ENCODE assay signal across 1 cellular context in the genomic region with DNA sequence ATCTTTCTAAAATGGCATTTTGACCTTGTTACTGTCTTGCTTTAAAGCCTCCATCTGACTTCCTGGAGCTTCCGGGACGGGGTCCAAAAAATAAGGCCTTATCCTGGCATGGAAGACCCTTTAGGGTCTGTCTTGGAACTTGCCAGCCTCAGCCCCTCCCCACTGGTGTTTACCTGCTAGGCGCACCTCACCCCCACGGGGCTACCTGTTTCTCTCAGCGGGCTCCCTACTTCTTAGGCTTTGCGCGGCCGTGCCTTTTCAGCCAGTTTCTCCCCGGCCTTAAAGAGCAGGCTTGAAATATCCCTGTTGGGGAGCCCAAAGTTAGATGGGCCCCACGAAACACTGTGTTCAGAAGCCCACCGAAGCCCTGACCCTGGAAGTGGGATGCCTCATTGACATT.
TF ChIP-seq lines count a peak whose summit lies in the region.

No MANE protein-coding gene starts in this region.

TF ChIP-seq in H1, 55 proteins besides CTCF, POLR2A, EP300 and RAD21:
- TF ChIP-seq POU5F1 (IDR thresholded peaks at IDR 0.05; ENCODE audit: low read depth, low read length): no peak
- TF ChIP-seq CEBPB (IDR thresholded peaks at IDR 0.05; ENCODE audit: low read depth, low read length): no peak
- no peak for TF ChIP-seq NRF1 (IDR thresholded peaks at IDR 0.05; ENCODE audit: low read depth, low read length)
- TF ChIP-seq, protein P1, sequence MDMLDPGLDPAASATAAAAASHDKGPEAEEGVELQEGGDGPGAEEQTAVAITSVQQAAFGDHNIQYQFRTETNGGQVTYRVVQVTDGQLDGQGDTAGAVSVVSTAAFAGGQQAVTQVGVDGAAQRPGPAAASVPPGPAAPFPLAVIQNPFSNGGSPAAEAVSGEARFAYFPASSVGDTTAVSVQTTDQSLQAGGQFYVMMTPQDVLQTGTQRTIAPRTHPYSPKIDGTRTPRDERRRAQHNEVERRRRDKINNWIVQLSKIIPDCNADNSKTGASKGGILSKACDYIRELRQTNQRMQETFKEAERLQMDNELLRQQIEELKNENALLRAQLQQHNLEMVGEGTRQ (IDR thresholded peaks at IDR 0.05; ENCODE audit: low read length): no peak
- no peak for TF ChIP-seq SRF (IDR thresholded peaks at IDR 0.05; ENCODE audit: low read depth, low read length)
- no peak for TF ChIP-seq CHD2 (IDR thresholded peaks at IDR 0.05; ENCODE audit: low read length)
- TF ChIP-seq SAP30 (IDR thresholded peaks at IDR 0.05; ENCODE audit: insufficient read depth, insufficient replicate concordance, low read length): no peak
- TF ChIP-seq NANOG (IDR thresholded peaks at IDR 0.05; ENCODE audit: insufficient read depth, low read depth, low read length, poor library complexity, severe bottlenecking): no peak
- TF ChIP-seq HDAC6 (IDR thresholded peaks at IDR 0.05; ENCODE audit: low read depth, low read length): no peak
- TF ChIP-seq POLR2AphosphoS5 (IDR thresholded peaks at IDR 0.05; ENCODE audit: low read depth, low read length): no peak
- TF ChIP-seq BACH1 (IDR thresholded peaks at IDR 0.05; ENCODE audit: low read length): no peak
- TF ChIP-seq HDAC2 (IDR thresholded peaks at IDR 0.05; ENCODE audit: borderline replicate concordance in 1 of 2, low read depth in 2 of 2, low read length in 2 of 2): no peak
- no peak for TF ChIP-seq CHD1 (IDR thresholded peaks at IDR 0.05; ENCODE audit: low read depth, low read length)
- TF ChIP-seq ASH2L (IDR thresholded peaks at IDR 0.05; ENCODE audit: low read length): no peak
